In genomic region chr9:106921989-106922388, GRCh38 we compare ENCODE assay signal across 2 cellular contexts.
TF ChIP-seq lines count a peak whose summit lies in the region.

No MANE protein-coding gene starts in this region.

TF ChIP-seq in HCT116, 20 proteins besides CTCF, POLR2A, EP300 and RAD21 (continued from another document):
- TF ChIP-seq CEBPB (IDR thresholded peaks at IDR 0.05; ENCODE audit: low read depth) (no peak), ATF3 (IDR thresholded peaks at IDR 0.05) (no peak), ZBTB33 (IDR thresholded peaks at IDR 0.05; ENCODE audit: extremely low read depth, insufficient replicate concordance, low read length) (no peak), ZFX (IDR thresholded peaks at IDR 0.05) (no peak), CBX3 (IDR thresholded peaks at IDR 0.05; ENCODE audit: low read depth) (no peak), MAX (IDR thresholded peaks at IDR 0.05) (no peak), YY1 (IDR thresholded peaks at IDR 0.05; ENCODE audit: extremely low read depth, insufficient replicate concordance, low read depth, low read length) (no peak), EGR1 (IDR thresholded peaks at IDR 0.05; ENCODE audit: low read depth) (no peak), EZH2 (IDR thresholded peaks at IDR 0.05) (no peak), SP1 (IDR thresholded peaks at IDR 0.05; ENCODE audit: low read depth) (no peak)
TF ChIP-seq in HCT116: peak in this region for 0.

TF ChIP-seq in K562, 482 proteins besides CTCF, POLR2A, EP300 and RAD21 (continued from another document):
- TF ChIP-seq ZNF592 (IDR thresholded peaks at IDR 0.05) (no peak), POLR2G (IDR thresholded peaks at IDR 0.05; ENCODE audit: low read depth, low read length) (no peak), NUFIP1 (IDR thresholded peaks at IDR 0.05; ENCODE audit: partially characterized antibody) (no peak), STAG1 (CRISPR knock-in tag; IDR thresholded peaks at IDR 0.05; ENCODE audit: borderline replicate concordance) (no peak), MLX (CRISPR knock-in tag; conservative IDR thresholded peaks at IDR 0.05) (no peak), SNAPC5 (CRISPR knock-in tag; IDR thresholded peaks at IDR 0.05) (no peak)
